Comparison of ENCODE assay signal across 28 cellular contexts in the genomic region with DNA sequence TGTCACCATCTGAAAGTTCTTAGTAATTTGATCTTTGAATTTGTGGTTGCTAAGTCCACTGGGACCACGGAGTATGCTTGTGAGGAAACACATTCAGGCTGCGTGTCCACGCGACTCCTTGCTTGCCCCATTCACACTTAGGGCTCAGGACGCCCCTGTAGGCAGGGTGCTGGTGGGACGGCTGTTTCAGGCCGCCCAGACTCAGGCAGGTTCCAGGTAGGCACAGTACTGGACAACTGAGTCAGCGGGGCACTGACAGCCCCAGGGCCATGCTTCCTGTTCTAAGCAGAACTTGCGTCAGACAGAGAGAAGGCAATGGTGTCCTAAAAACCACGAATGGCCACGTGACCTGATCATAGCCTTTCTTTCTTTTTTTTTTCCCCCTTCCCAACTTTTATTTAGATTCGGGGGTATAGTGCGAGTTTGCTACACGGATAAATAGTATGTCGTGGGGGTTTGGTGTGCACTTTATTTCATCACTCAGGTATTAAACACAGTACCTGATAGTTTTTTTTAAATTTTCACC. TPM values are rescaled to one million over a fixed set of nuclear protein-coding genes. Genes with fewer than 3 reads are reported as not detected.
"Had no signal": no experiment of that assay in that cellular context is flagged by ENCODE, and none has a peak within 500 bp of the region (broad histone marks: within the 10 kb centered on the region; RNA-seq: fewer than 3 reads in every experiment).

No MANE protein-coding gene starts in this region.

- DNase-seq: IMR-90, MM.1S, NCI-H1092, NCI-H1105 treated with DMSO at 0.1 percent for 48 hours, NCI-H1417 treated with DMSO at 0.1 percent for 48 hours, NCI-H146, NCI-H1694 treated with DMSO at 0.1 percent for 48 hours, NCI-H1930, NCI-H2081, NCI-H2107, NCI-H226, NCI-H446, NCI-H510A, NCI-H524 treated with DMSO at 0.1 percent for 48 hours, NCI-H69, NCI-H774, OCI-M1, PC-9, RPMI8226, SHP77, SK-N-SH, SW 1271, T-cell had no signal

- FAIRE-seq: HepG2, RCC 7860 had no signal

- H3K27ac ChIP-seq: KMS-11, PC-9 had no signal

- H2AFZ ChIP-seq: PC-9 had no signal

- H3K4me3 ChIP-seq: PC-9 had no signal

- H3K4me2 ChIP-seq: KMS-11, PC-9, SK-N-SH had no signal

- ATAC-seq: T-cell had no signal

- H3K9me3 ChIP-seq: SK-N-SH had no signal

- H3K9ac ChIP-seq: KMS-11, SK-N-SH had no signal

RNA-seq across cellular contexts. Expression of a gene that starts 7.7 kb away (rescaled TPM):
- total RNA-seq: HepG2, HT1080, IMR-90, M059J, PC-9, T-cell had no signal
- polyA plus RNA-seq: HepG2, IMR-90, SK-N-SH had no signal
